ENCODE assay signal across 9 cellular contexts in the genomic region with DNA sequence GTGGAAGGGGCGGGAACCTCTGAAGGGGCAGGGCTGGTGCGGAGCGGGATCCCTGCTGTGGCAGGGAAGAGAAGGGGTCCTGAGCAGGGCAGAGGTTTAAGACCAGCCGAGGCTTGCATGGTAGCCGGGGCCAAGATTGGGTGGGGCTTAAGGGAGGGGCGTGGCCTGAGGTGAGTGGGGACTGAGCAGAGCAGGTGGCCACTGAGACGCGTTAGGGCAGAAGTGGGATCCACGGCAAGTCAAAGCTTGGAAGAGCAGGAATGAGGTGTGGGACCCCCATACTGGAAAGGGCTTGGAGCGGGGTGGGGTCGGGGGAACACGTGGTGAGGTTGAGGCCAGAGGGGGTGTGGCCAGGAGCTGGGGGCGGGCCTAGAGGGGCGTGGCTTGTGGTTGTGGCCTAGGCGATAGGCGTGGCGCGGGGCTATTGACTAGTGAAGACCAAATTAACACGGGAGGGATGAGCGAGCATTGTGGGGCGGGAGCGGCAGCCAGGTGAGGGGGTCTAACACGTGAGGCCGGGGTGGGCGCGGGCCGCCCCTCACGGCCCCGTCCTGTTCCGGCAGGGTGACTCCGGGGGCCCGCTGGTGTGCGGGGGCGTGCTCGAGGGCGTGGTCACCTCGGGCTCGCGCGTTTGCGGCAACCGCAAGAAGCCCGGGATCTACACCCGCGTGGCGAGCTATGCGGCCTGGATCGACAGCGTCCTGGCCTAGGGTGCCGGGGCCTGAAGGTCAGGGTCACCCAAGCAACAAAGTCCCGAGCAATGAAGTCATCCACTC. TPM values are rescaled to one million over a fixed set of nuclear protein-coding genes. Genes with fewer than 3 reads are reported as not detected.
DNase-seq lines count a peak whose midpoint lies in the region; ATAC-seq and TF ChIP-seq lines count a peak whose summit lies in the region.
"Had no signal": no experiment of that assay in that cellular context is flagged by ENCODE, and none has a peak within 500 bp of the region (broad histone marks: within the 10 kb centered on the region; RNA-seq: fewer than 3 reads in every experiment).

No MANE protein-coding gene starts in this region.

- no peaks in the 10 kb centered on the region for H4K20me1 ChIP-seq in fibroblast of lung (ENCODE audit: control insufficient read depth, extremely low read depth, insufficient read depth, low read length)

- no peaks in the 10 kb centered on the region for H3K79me2 ChIP-seq in fibroblast of lung (ENCODE audit: control insufficient read depth, insufficient read depth, low read length)

- intact Hi-C loops in CD8-positive, alpha-beta T cell (cut with DNase I, micrococcal nuclease), result loop anchor here (1.0 to 10.0 kb wide), 11 partner anchors 27 to 382 kb away; partner anchors contain the start of genes MED16 (in 2 of the 2), RNU6-9 (in 2 of the 2), WDR18 (in 2 of the 2) and ATP5F1D (in 1 of the 2)

- H3K27ac Mint-ChIP-seq in CD8-positive, alpha-beta T cell, result peak overlapping the region; percentile 22
- no peak overlapping the region for H3K27ac Mint-ChIP-seq in progenitor cell of endocrine pancreas

- peaks cover 20% of the 10 kb centered on the region for H3K4me1 ChIP-seq in CD8-positive, alpha-beta T cell (ENCODE audit: insufficient read depth, low read length)
- no peaks in the 10 kb centered on the region for H3K4me1 ChIP-seq in fibroblast of lung (ENCODE audit: control insufficient read depth, extremely low read depth, insufficient read depth, low read length)

- CTCF ChIA-PET in CD8-positive, alpha-beta T cell (lab: Charles Lee), result interaction anchor here (0.6 to 4.3 kb wide), 22 partner anchors 8 to 372 kb away, joined by 3 to 70 read pairs (median 8); partner anchors contain the start of genes KISS1R, R3HDM4 and WDR18

- DNase-seq in CD8-positive, alpha-beta T cell, result peak; percentile 70 to 86 (median 81)
- peak; percentile 69 for DNase-seq in NCI-H69 (lab: John Stamatoyannopoulos, UW)
- peak; percentile 70 for DNase-seq in activated T-cell treated with anti-CD3 and anti-CD28 coated beads for 4 hours
- peak; percentile 37 to 56 for DNase-seq in fibroblast of lung (ENCODE audit: low read depth in 2 of 2)
- peak; percentile 38 for DNase-seq in retina
- no peak for DNase-seq in KBM-7
- DNase-seq in progenitor cell of endocrine pancreas (ENCODE audit: low spot score, unreplicated experiment), result no peak

- peak; percentile 62 for ATAC-seq in CD8-positive, alpha-beta T cell
- no peak for ATAC-seq in GM18861 (IDR thresholded peaks at IDR 0.05; ENCODE audit: unreplicated experiment)

- H3K9me3 ChIP-seq in CD8-positive, alpha-beta T cell (ENCODE audit: low read length), result no peaks in the 10 kb centered on the region
- no peaks in the 10 kb centered on the region for H3K9me3 ChIP-seq in fibroblast of lung (ENCODE audit: control insufficient read depth, insufficient read depth, low read depth, low read length)

- H3K27me3 ChIP-seq in CD8-positive, alpha-beta T cell (ENCODE audit: insufficient read depth, low read length), result peaks cover 9% of the 10 kb centered on the region
- H3K27me3 ChIP-seq in fibroblast of lung (ENCODE audit: control insufficient read depth, insufficient read depth, low read length), result no peaks in the 10 kb centered on the region

- H3K27ac ChIP-seq in CD8-positive, alpha-beta T cell (ENCODE audit: low read depth, low read length), result no peak overlapping the region
- H3K27ac ChIP-seq in fibroblast of lung (ENCODE audit: insufficient read depth, low read length), result no peak overlapping the region

- H3K4me3 Mint-ChIP-seq in CD8-positive, alpha-beta T cell, result peak overlapping the region; percentile 47
- H3K4me3 Mint-ChIP-seq in progenitor cell of endocrine pancreas (ENCODE audit: low read depth), result no peak overlapping the region

- TF ChIP-seq CTCF in CD8-positive, alpha-beta T cell (IDR thresholded peaks at IDR 0.05), result no peak
- TF ChIP-seq CTCF in fibroblast of lung (conservative IDR thresholded peaks at IDR 0.05 in 1 of 2, IDR thresholded peaks at IDR 0.05 in 1 of 2; ENCODE audit: low read depth in 1 of 2, low read length in 2 of 2) (no peak), progenitor cell of endocrine pancreas (IDR thresholded peaks at IDR 0.05; ENCODE audit: unreplicated experiment) (no peak)

- H3K4me2 ChIP-seq in fibroblast of lung (ENCODE audit: extremely low read depth, insufficient read depth, low read length), result no peak overlapping the region

- H3K4me3 ChIP-seq in CD8-positive, alpha-beta T cell (ENCODE audit: low read depth, low read length), result peak overlapping the region; percentile 39
- no peak overlapping the region for H3K4me3 ChIP-seq in fibroblast of lung (replicated peaks in 1 of 4; ENCODE audit: control extremely low read depth in 1 of 4, insufficient read depth in 1 of 4, low read depth in 3 of 4, low read length in 4 of 4)

- peaks cover 5% of the 10 kb centered on the region for H3K36me3 Mint-ChIP-seq in CD8-positive, alpha-beta T cell
- H3K36me3 Mint-ChIP-seq in progenitor cell of endocrine pancreas (ENCODE audit: insufficient read depth), result peaks cover 8% of the 10 kb centered on the region

- H3K9ac ChIP-seq in fibroblast of lung (ENCODE audit: insufficient read depth, low read length), result no peak overlapping the region

- H3K36me3 ChIP-seq in CD8-positive, alpha-beta T cell (ENCODE audit: insufficient read depth, low read length), result no peaks in the 10 kb centered on the region
- no peaks in the 10 kb centered on the region for H3K36me3 ChIP-seq in fibroblast of lung (ENCODE audit: control insufficient read depth, insufficient read depth, low read length)

- H3K27me3 Mint-ChIP-seq in CD8-positive, alpha-beta T cell (ENCODE audit: low read depth), result peaks cover 6% of the 10 kb centered on the region
- H3K27me3 Mint-ChIP-seq in progenitor cell of endocrine pancreas, result peaks cover 22% of the 10 kb centered on the region

- no peaks in the 10 kb centered on the region for H3K9me3 Mint-ChIP-seq in CD8-positive, alpha-beta T cell
- no peaks in the 10 kb centered on the region for H3K9me3 Mint-ChIP-seq in progenitor cell of endocrine pancreas (ENCODE audit: low read depth)

- POLR2A ChIA-PET in CD8-positive, alpha-beta T cell (lab: Charles Lee), result interaction anchor here (0.8 to 2.1 kb wide), 10 partner anchors 31 to 411 kb away, joined by 3 to 23 read pairs (median 4); partner anchors contain the start of genes CIRBP, KISS1R, MED16 and RNU6-9

- in situ Hi-C loops in KBM-7 (cut with MboI; ENCODE audit: low pct_unique_long_range_greater_than_20kb, low sequenced_read_pairs), result no loop called here

- H3K4me1 Mint-ChIP-seq in CD8-positive, alpha-beta T cell (ENCODE audit: low read depth), result peaks cover 18% of the 10 kb centered on the region
- H3K4me1 Mint-ChIP-seq in progenitor cell of endocrine pancreas (ENCODE audit: low read depth), result no peaks in the 10 kb centered on the region

- H2AFZ ChIP-seq in fibroblast of lung (ENCODE audit: low read length), result no peak overlapping the region

RNA-seq across cellular contexts. Expression of gene CFD, which starts 3.3 kb away (rescaled TPM):
- 1 to 10 TPM; 1.0 to 1.4 TPM for total RNA-seq in CD8-positive, alpha-beta T cell
- 18.8 and 206 TPM in 2 replicates for total RNA-seq in fibroblast of lung
- polyA plus RNA-seq in fibroblast of lung, result 1.00 and 3.3 TPM in 2 replicates
- 3.2 and 13.7 TPM in 2 replicates for polyA plus RNA-seq in fibroblast of lung (2012)
- 0.59 and 0.78 TPM in 2 replicates for polyA minus RNA-seq in fibroblast of lung (ENCODE audit: low replicate concordance)
- 1.1 and 1.3 TPM in 2 replicates for total RNA-seq in progenitor cell of endocrine pancreas

RNA-seq across cellular contexts. Expression of gene ELANE, which starts 10.6 kb away (rescaled TPM):
- total RNA-seq in CD8-positive, alpha-beta T cell, result not detected
- total RNA-seq in fibroblast of lung (0.51 and 0.66 TPM in 2 replicates), progenitor cell of endocrine pancreas (not detected in 2 replicates)
- 0.07 and 0.48 TPM in 2 replicates for polyA plus RNA-seq in fibroblast of lung
- 0.25 and 0.78 TPM in 2 replicates for polyA plus RNA-seq in fibroblast of lung (2012)
- polyA minus RNA-seq in fibroblast of lung (ENCODE audit: low replicate concordance), result not detected in 2 replicates
- total RNA-seq: glomerular endothelial cell had no signal

RNA-seq across cellular contexts. Expression of gene PRTN3, which starts 21.9 kb away (rescaled TPM):
- total RNA-seq in CD8-positive, alpha-beta T cell, result not detected
- total RNA-seq in fibroblast of lung, result not detected in 2 replicates
- not detected in 2 replicates for polyA plus RNA-seq in fibroblast of lung
- polyA plus RNA-seq in fibroblast of lung (2012), result not detected in 2 replicates
- not detected in 2 replicates for polyA minus RNA-seq in fibroblast of lung (ENCODE audit: low replicate concordance)
- not detected in 2 replicates for total RNA-seq in progenitor cell of endocrine pancreas
- total RNA-seq: glomerular endothelial cell had no signal

RNA-seq across cellular contexts. Expression of gene MED16, which starts 30.3 kb away (rescaled TPM):
- total RNA-seq in CD8-positive, alpha-beta T cell, result 10 to 100 TPM; 32.6 to 35.3 TPM
- total RNA-seq in fibroblast of lung (24.4 and 35.0 TPM in 2 replicates), progenitor cell of endocrine pancreas (87.2 and 91.7 TPM in 2 replicates)
- polyA plus RNA-seq in fibroblast of lung, result 19.3 and 26.2 TPM in 2 replicates
- polyA plus RNA-seq in fibroblast of lung (2012), result 45.7 and 61.2 TPM in 2 replicates
- 39.8 and 51.4 TPM in 2 replicates for polyA minus RNA-seq in fibroblast of lung (ENCODE audit: low replicate concordance)

RNA-seq across cellular contexts. Expression of gene RNU6-9, which starts 30.6 kb away (rescaled TPM):
- not detected for total RNA-seq in CD8-positive, alpha-beta T cell
- total RNA-seq in fibroblast of lung, result not detected in 2 replicates
- polyA plus RNA-seq in fibroblast of lung, result not detected in 2 replicates
- polyA plus RNA-seq in fibroblast of lung (2012), result not detected in 2 replicates
- not detected in 2 replicates for polyA minus RNA-seq in fibroblast of lung (ENCODE audit: low replicate concordance)
- not detected in 2 replicates for total RNA-seq in progenitor cell of endocrine pancreas
- total RNA-seq: glomerular endothelial cell had no signal

Comparison
In these comparisons a context has a peak if more than half of its experiments do, and no peak if none do; other contexts are left out.
1. DNase-seq: peak in CD8-positive, alpha-beta T cell (7 of 7), NCI-H69 (single experiment), activated T-cell treated with anti-CD3 and anti-CD28 coated beads for 4 hours (single experiment), fibroblast of lung (2 of 2) and retina (single experiment); none in KBM-7 (single experiment) and progenitor cell of endocrine pancreas (single experiment).